38 cellular contexts compared by ENCODE assay signal in the genomic region with DNA sequence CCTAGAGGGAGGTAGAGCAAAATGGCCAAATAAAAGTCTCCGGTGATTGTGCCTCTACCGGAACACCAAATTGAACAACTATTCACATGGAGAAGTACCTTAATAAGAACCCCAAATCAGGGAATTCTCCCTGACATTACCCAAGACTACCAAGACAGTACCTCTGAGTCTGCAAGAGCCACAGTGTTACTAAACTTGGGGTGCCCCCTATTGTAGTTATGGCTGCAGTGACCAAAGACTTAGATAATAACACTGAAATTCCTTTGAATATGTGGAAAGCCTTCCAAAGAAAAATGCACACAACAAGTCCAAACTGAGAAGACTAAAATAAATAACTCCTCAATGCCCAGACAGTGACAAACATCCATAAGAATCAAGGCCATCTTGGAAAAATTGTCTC.
"Had no signal": no experiment of that assay in that cellular context is flagged by ENCODE, and none has a peak within 500 bp of the region (broad histone marks: within the 10 kb centered on the region; RNA-seq: fewer than 3 reads in every experiment).

No MANE protein-coding gene starts in this region.

- H3K4me1 ChIP-seq: adrenal gland, ascending aorta, body of pancreas, breast epithelium had no signal

- H3K9me3 ChIP-seq: adrenal gland, ascending aorta, body of pancreas, breast epithelium had no signal

- H3K4me3 ChIP-seq: adrenal gland, ascending aorta, body of pancreas, breast epithelium, cardiac muscle cell had no signal

- H3K36me3 ChIP-seq: adrenal gland, ascending aorta, brain microvascular endothelial cell, breast epithelium, cardiac muscle cell had no signal

- H3K27me3 Mint-ChIP-seq: activated naive CD4-positive, alpha-beta T cell treated with anti-CD3 and anti-CD28 coated beads, Interleukin-2, amount 10 ng/mL, durations not matched to agents 7 days and 5 days; activated naive CD4-positive, alpha-beta T cell treated with anti-CD3 and anti-CD28 coated beads, Interleukin-2, amount 50 U/mL, for 24 hours; activated naive CD8-positive, alpha-beta T cell; activated naive CD8-positive, alpha-beta T cell treated with anti-CD3 and anti-CD28 coated beads for 36 hours; activated naive CD8-positive, alpha-beta T cell treated with anti-CD3 and anti-CD28 coated beads, Interleukin-2, amount 10 ng/mL, durations not matched to agents 7 days and 5 days; activated naive CD8-positive, alpha-beta T cell treated with anti-CD3 and anti-CD28 coated beads, Interleukin-2, amount 50 U/mL, for 24 hours; activated T-helper 17 cell treated with anti-CD3 and anti-CD28 coated beads, Interleukin-2, amount 50 U/mL, for 72 hours; brain; central memory CD8-positive, alpha-beta T cell had no signal

- ATAC-seq: activated naive CD4-positive, alpha-beta T cell treated with anti-CD3 and anti-CD28 coated beads, Interleukin-2, amount 50 U/mL, for 72 hours; activated naive CD8-positive, alpha-beta T cell treated with anti-CD3 and anti-CD28 coated beads, Interleukin-2, amount 50 U/mL, for 24 hours; activated T-cell treated with anti-CD3 and anti-CD28 coated beads, Interleukin-2, amount 50 U/mL, for 4 hours; activated T-cell treated with anti-CD3 and anti-CD28 coated beads, Interleukin-2, amount 50 U/mL, for 72 hours; activated T-helper 17 cell treated with anti-CD3 and anti-CD28 coated beads, Interleukin-2, amount 50 U/mL, for 72 hours; body of pancreas had no signal

- FAIRE-seq: astrocyte, bronchial epithelial cell had no signal

- H3K36me3 Mint-ChIP-seq: activated naive CD4-positive, alpha-beta T cell treated with anti-CD3 and anti-CD28 coated beads, Interleukin-2, amount 10 ng/mL, durations not matched to agents 7 days and 5 days; activated naive CD4-positive, alpha-beta T cell treated with anti-CD3 and anti-CD28 coated beads, Interleukin-2, amount 50 U/mL, for 24 hours; activated naive CD4-positive, alpha-beta T cell treated with anti-CD3 and anti-CD28 coated beads, Interleukin-2, amount 50 U/mL, for 72 hours; activated naive CD8-positive, alpha-beta T cell; activated naive CD8-positive, alpha-beta T cell treated with anti-CD3 and anti-CD28 coated beads for 36 hours; activated naive CD8-positive, alpha-beta T cell treated with anti-CD3 and anti-CD28 coated beads, Interleukin-2, amount 10 ng/mL, durations not matched to agents 7 days and 5 days; brain had no signal

- H3K27ac ChIP-seq: adrenal gland, ascending aorta, body of pancreas, brain microvascular endothelial cell, breast epithelium, cardiac muscle cell had no signal

- DNase-seq: activated effector memory CD4-positive, alpha-beta T cell treated with anti-CD3 and anti-CD28 coated beads, Interleukin-2, amount 50 U/mL, for 16 hours; activated effector memory CD4-positive, alpha-beta T cell treated with Interleukin-2 at 50 U/mL for 16 hours; activated gamma-delta T cell; activated gamma-delta T cell treated with Interleukin-2 at 50 U/mL for 16 hours; activated naive CD4-positive, alpha-beta T cell; activated naive CD4-positive, alpha-beta T cell treated with anti-CD3 and anti-CD28 coated beads for 36 hours; activated naive CD4-positive, alpha-beta T cell treated with anti-CD3 and anti-CD28 coated beads, Interleukin-2, amount 10 ng/mL, durations not matched to agents 7 days and 5 days; activated naive CD4-positive, alpha-beta T cell treated with anti-CD3 and anti-CD28 coated beads, Interleukin-2, amount 50 U/mL, for 16 hours; activated naive CD4-positive, alpha-beta T cell treated with Interleukin-2 at 50 U/mL for 16 hours; activated naive CD8-positive, alpha-beta T cell treated with anti-CD3 and anti-CD28 coated beads for 36 hours; activated naive CD8-positive, alpha-beta T cell treated with anti-CD3 and anti-CD28 coated beads, Interleukin-2, amount 10 ng/mL, durations not matched to agents 7 days and 5 days; activated naive CD8-positive, alpha-beta T cell treated with anti-CD3 and anti-CD28 coated beads, Interleukin-2, amount 50 U/mL, for 24 hours; activated T-cell treated with anti-CD3 and anti-CD28 coated beads, Interleukin-2, amount 50 U/mL, for 4 hours; activated T-cell treated with anti-CD3 and anti-CD28 coated beads, Interleukin-2, amount 50 U/mL, for 48 hours; activated T-cell treated with anti-CD3 and anti-CD28 coated beads, Interleukin-2, amount 50 U/mL, for 72 hours; adrenal gland; amniotic stem cell; amygdala; anterior cingulate cortex; aorta; body of pancreas; brain microvascular endothelial cell; caudate nucleus; central memory CD4-positive, alpha-beta T cell; cerebellar nuclear complex had no signal

- H3K4me1 Mint-ChIP-seq: activated naive CD4-positive, alpha-beta T cell treated with anti-CD3 and anti-CD28 coated beads, Interleukin-2, amount 10 ng/mL, durations not matched to agents 7 days and 5 days; activated naive CD4-positive, alpha-beta T cell treated with anti-CD3 and anti-CD28 coated beads, Interleukin-2, amount 50 U/mL, for 24 hours; activated naive CD8-positive, alpha-beta T cell treated with anti-CD3 and anti-CD28 coated beads for 36 hours; activated naive CD8-positive, alpha-beta T cell treated with anti-CD3 and anti-CD28 coated beads, Interleukin-2, amount 10 ng/mL, durations not matched to agents 7 days and 5 days; activated naive CD8-positive, alpha-beta T cell treated with anti-CD3 and anti-CD28 coated beads, Interleukin-2, amount 50 U/mL, for 24 hours; activated T-helper 17 cell treated with anti-CD3 and anti-CD28 coated beads, Interleukin-2, amount 50 U/mL, for 72 hours; brain; central memory CD8-positive, alpha-beta T cell had no signal

- H3K4me3 Mint-ChIP-seq: activated naive CD4-positive, alpha-beta T cell treated with anti-CD3 and anti-CD28 coated beads for 36 hours; activated naive CD4-positive, alpha-beta T cell treated with anti-CD3 and anti-CD28 coated beads, Interleukin-2, amount 10 ng/mL, durations not matched to agents 7 days and 5 days; activated naive CD4-positive, alpha-beta T cell treated with anti-CD3 and anti-CD28 coated beads, Interleukin-2, amount 50 U/mL, for 24 hours; activated naive CD8-positive, alpha-beta T cell; activated naive CD8-positive, alpha-beta T cell treated with anti-CD3 and anti-CD28 coated beads for 36 hours; activated naive CD8-positive, alpha-beta T cell treated with anti-CD3 and anti-CD28 coated beads, Interleukin-2, amount 10 ng/mL, durations not matched to agents 7 days and 5 days; activated naive CD8-positive, alpha-beta T cell treated with anti-CD3 and anti-CD28 coated beads, Interleukin-2, amount 50 U/mL, for 24 hours; activated T-cell treated with anti-CD3 and anti-CD28 coated beads, Interleukin-2, amount 50 U/mL, for 4 hours; activated T-cell treated with anti-CD3 and anti-CD28 coated beads, Interleukin-2, amount 50 U/mL, for 72 hours; activated T-helper 1 cell treated with anti-CD3 and anti-CD28 coated beads, Interleukin-12 subunit alpha, Interleukin-12 subunit beta, Interleukin-2, Interleukin-4 antibody, amounts not matched to agents 30 ng/mL and 10 ng/mL and 1 ng/mL, durations not matched to agents 14 hours and 24 hours and 36 hours; activated T-helper 17 cell treated with anti-CD3 and anti-CD28 coated beads, Interleukin-2, amount 50 U/mL, for 72 hours; brain; central memory CD8-positive, alpha-beta T cell had no signal

- H3K27ac Mint-ChIP-seq: activated naive CD4-positive, alpha-beta T cell treated with anti-CD3 and anti-CD28 coated beads for 36 hours; activated naive CD4-positive, alpha-beta T cell treated with anti-CD3 and anti-CD28 coated beads, Interleukin-2, amount 10 ng/mL, durations not matched to agents 7 days and 5 days; activated naive CD4-positive, alpha-beta T cell treated with anti-CD3 and anti-CD28 coated beads, Interleukin-2, amount 50 U/mL, for 24 hours; activated naive CD4-positive, alpha-beta T cell treated with anti-CD3 and anti-CD28 coated beads, Interleukin-2, amount 50 U/mL, for 72 hours; activated naive CD8-positive, alpha-beta T cell; activated naive CD8-positive, alpha-beta T cell treated with anti-CD3 and anti-CD28 coated beads for 36 hours; activated naive CD8-positive, alpha-beta T cell treated with anti-CD3 and anti-CD28 coated beads, Interleukin-2, amount 10 ng/mL, durations not matched to agents 7 days and 5 days; activated naive CD8-positive, alpha-beta T cell treated with anti-CD3 and anti-CD28 coated beads, Interleukin-2, amount 50 U/mL, for 24 hours; activated T-cell treated with anti-CD3 and anti-CD28 coated beads, Interleukin-2, amount 50 U/mL, for 72 hours; activated T-helper 1 cell treated with anti-CD3 and anti-CD28 coated beads, Interleukin-12 subunit alpha, Interleukin-12 subunit beta, Interleukin-2, Interleukin-4 antibody, amounts not matched to agents 30 ng/mL and 10 ng/mL and 1 ng/mL, durations not matched to agents 14 hours and 24 hours and 36 hours; activated T-helper 17 cell treated with anti-CD3 and anti-CD28 coated beads, Interleukin-2, amount 50 U/mL, for 72 hours; activated T-helper 2 cell treated with anti-CD3 and anti-CD28 coated beads, Interferon-gamma antibody, Interleukin-2, Interleukin-4, amounts not matched to agents 10 μg/mL and 5 μg/mL and 100 μg/mL, durations not matched to agents 14 hours and 24 hours and 36 hours; brain had no signal

- H3K27me3 ChIP-seq: adrenal gland, ascending aorta, body of pancreas, brain microvascular endothelial cell, breast epithelium, cardiac muscle cell had no signal
